Comparison of ENCODE assay signal across 10 cellular contexts in the genomic region with DNA sequence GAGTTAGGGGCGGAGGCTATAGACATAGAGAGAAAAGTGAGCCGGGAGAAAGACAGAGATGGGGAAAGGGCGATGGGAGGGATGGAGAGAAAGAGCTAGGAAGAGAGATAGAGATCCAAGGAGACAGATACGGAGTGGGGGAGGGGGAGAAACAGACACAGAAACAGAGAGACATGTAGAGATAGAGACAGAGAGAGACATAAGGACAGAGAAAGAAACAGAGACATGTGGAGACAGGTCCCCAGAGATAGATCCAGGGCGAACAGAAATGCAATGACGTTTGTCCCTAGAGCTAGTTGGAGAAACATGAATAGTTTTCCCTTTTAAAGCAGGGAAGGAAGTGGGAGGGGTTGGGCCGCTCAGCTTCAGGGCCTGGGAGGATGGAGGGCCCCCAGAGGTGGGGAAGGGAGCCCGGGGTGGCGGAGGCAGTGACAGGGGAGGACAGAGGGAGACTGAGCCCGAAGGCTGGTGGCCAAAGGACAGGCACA. TPM values are rescaled to one million over a fixed set of nuclear protein-coding genes. Genes with fewer than 3 reads are reported as not detected.
A peak's percentile ranks its signal among the peaks of the same experiment; 100 is the strongest.
DNase-seq lines count a peak whose midpoint lies in the region; ATAC-seq and TF ChIP-seq lines count a peak whose summit lies in the region.
"Had no signal": no experiment of that assay in that cellular context is flagged by ENCODE, and none has a peak within 500 bp of the region (broad histone marks: within the 10 kb centered on the region; RNA-seq: fewer than 3 reads in every experiment).

No MANE protein-coding gene starts in this region.

- peaks cover 38% of the 10 kb centered on the region for H3K4me1 Mint-ChIP-seq in mesothelial cell of epicardium

- H3K9me3 ChIP-seq in tibial artery, result no peaks in the 10 kb centered on the region

- no peaks in the 10 kb centered on the region for H3K27me3 Mint-ChIP-seq in mesothelial cell of epicardium (ENCODE audit: low read depth)

- no peak for TF ChIP-seq CTCF in RWPE1 (conservative IDR thresholded peaks at IDR 0.05; ENCODE audit: low read depth)
- no peak for TF ChIP-seq CTCF in epithelial cell of esophagus (IDR thresholded peaks at IDR 0.05; ENCODE audit: insufficient read depth, low read depth, low read length, missing control alignments)
- TF ChIP-seq CTCF in mesothelial cell of epicardium (IDR thresholded peaks at IDR 0.05; ENCODE audit: unreplicated experiment), result no peak
- no peak for TF ChIP-seq CTCF in tibial artery (IDR thresholded peaks at IDR 0.05)

- intact Hi-C loops in tibial artery (cut with DNase I; ENCODE audit: low total_unique reads), result no loop called here

- no peaks in the 10 kb centered on the region for H3K36me3 Mint-ChIP-seq in mesothelial cell of epicardium

- no peak for DNase-seq in RWPE1 (ENCODE audit: low spot score)
- DNase-seq in epithelial cell of esophagus (ENCODE audit: low read depth), result peak; percentile 78
- no peak for DNase-seq in mesothelial cell of epicardium (ENCODE audit: low spot score in 2 of 2, unreplicated experiment in 2 of 2)
- DNase-seq in tibial artery, result peak; percentile 73 to 94
- DNase-seq in kidney glomerular epithelial cell (lab: John Stamatoyannopoulos, UW), result no peak
- DNase-seq in NCI-H2107 treated with DMSO at 0.1 percent for 48 hours (lab: John Stamatoyannopoulos, UW; ENCODE audit: unreplicated experiment), result no peak
- DNase-seq in DMS79 (lab: John Stamatoyannopoulos, UW), result no peak

- peaks cover 4 to 29% (median 8%) of the 10 kb centered on the region in 3 donors for H3K36me3 ChIP-seq in tibial artery

- peak overlapping the region; percentile 11 for H3K4me3 ChIP-seq in epithelial cell of esophagus (ENCODE audit: low read length)
- H3K4me3 ChIP-seq in tibial artery, result peak overlapping the region; percentile 79 to 94

- H3K4me3 Mint-ChIP-seq in mesothelial cell of epicardium, result peak overlapping the region; percentile 34

- no peak for ATAC-seq in HG03439 (IDR thresholded peaks at IDR 0.05; ENCODE audit: unreplicated experiment)

- no peaks in the 10 kb centered on the region for H3K27me3 ChIP-seq in tibial artery

- peak overlapping the region; percentile 87 for H3K27ac ChIP-seq in RWPE1
- H3K27ac ChIP-seq in tibial artery, result peak overlapping the region; percentile 95 to 96

- CTCF ChIA-PET in RWPE1 (lab: Yijun Ruan, JAX), result interaction anchor here (0.8 to 1.3 kb wide), 3 partner anchors 8 to 353 kb away, joined by 4 to 8 read pairs (median 5); no protein-coding TSS in a partner anchor

- no peaks in the 10 kb centered on the region for H3K9me3 Mint-ChIP-seq in mesothelial cell of epicardium

- H3K27ac Mint-ChIP-seq in mesothelial cell of epicardium, result peak overlapping the region; percentile 89

- H3K4me1 ChIP-seq in tibial artery, result peaks cover 0 to 75% (median 52%) of the 10 kb centered on the region in 4 donors

- POLR2A ChIA-PET in RWPE1 (lab: Yijun Ruan, JAX; ENCODE audit: low non-redundant PET), result interaction anchor here (1.1 kb wide), 1 partner anchor 13 kb away, joined by 6 read pairs; the partner anchor contains the start of gene SPINT2

RNA-seq across cellular contexts. Expression of gene PPP1R14A, which starts 4.6 kb away (rescaled TPM):
- total RNA-seq in mesothelial cell of epicardium, result 13.6 to 14.8 TPM (median 13.8 TPM) in 3 replicates
- total RNA-seq: M059J had no signal

RNA-seq across cellular contexts. Expression of gene SPINT2, which starts 12.8 kb away (rescaled TPM):
- total RNA-seq in mesothelial cell of epicardium, result 277 to 312 TPM (median 299 TPM) in 3 replicates

RNA-seq across cellular contexts. Expression of gene DPF1, which starts 27.6 kb away (rescaled TPM):
- 3.9 to 4.2 TPM (median 4.0 TPM) in 3 replicates for total RNA-seq in mesothelial cell of epicardium
- total RNA-seq: left colon had no signal

RNA-seq across cellular contexts. Expression of gene C19orf33, which starts 52.4 kb away (rescaled TPM):
- total RNA-seq in mesothelial cell of epicardium, result 4.2 to 5.9 TPM (median 4.6 TPM) in 3 replicates
- total RNA-seq: M059J had no signal

Comparison
In these comparisons a context has a peak if more than half of its experiments do, and no peak if none do; other contexts are left out.
1. DNase-seq: peak in epithelial cell of esophagus (single experiment) and tibial artery (2 of 2); none in RWPE1 (single experiment), mesothelial cell of epicardium (0 of 2), kidney glomerular epithelial cell (single experiment), NCI-H2107 treated with DMSO at 0.1 percent for 48 hours (single experiment) and DMS79 (single experiment).